ENCODE assay signal across 1 cellular context in genomic region chr17:9811537-9811936, GRCh38.
TF ChIP-seq lines count a peak whose summit lies in the region.

No MANE protein-coding gene starts in this region.

TF ChIP-seq in SK-N-SH, 30 proteins besides CTCF, POLR2A, EP300 and RAD21 (continued from another document):
- no peak for TF ChIP-seq EZH2phosphoT487 (IDR thresholded peaks at IDR 0.05; ENCODE audit: borderline replicate concordance, low read depth)
- TF ChIP-seq SMC3 (IDR thresholded peaks at IDR 0.05; ENCODE audit: low read depth, low read length), result no peak
- no peak for TF ChIP-seq GABPA (IDR thresholded peaks at IDR 0.05; ENCODE audit: low read depth)
- no peak for TF ChIP-seq RFX5 (IDR thresholded peaks at IDR 0.05; ENCODE audit: low read length)
- TF ChIP-seq IRF3 (IDR thresholded peaks at IDR 0.05; ENCODE audit: low read depth, low read length), result no peak
- TF ChIP-seq CHD2 (IDR thresholded peaks at IDR 0.05; ENCODE audit: low read length, partially characterized antibody), result no peak
- no peak for TF ChIP-seq FOXM1 (IDR thresholded peaks at IDR 0.05; ENCODE audit: low read depth)
- no peak for TF ChIP-seq YY1 (IDR thresholded peaks at IDR 0.05; ENCODE audit: low read depth)
- no peak for TF ChIP-seq TCF12 (IDR thresholded peaks at IDR 0.05)
- no peak for TF ChIP-seq FOSL2 (IDR thresholded peaks at IDR 0.05; ENCODE audit: borderline replicate concordance, low read depth)
- TF ChIP-seq REST (IDR thresholded peaks at IDR 0.05; ENCODE audit: low read depth, low read length), result no peak
- TF ChIP-seq MAX (IDR thresholded peaks at IDR 0.05; ENCODE audit: low read depth), result no peak
- TF ChIP-seq ZBTB33 (IDR thresholded peaks at IDR 0.05; ENCODE audit: borderline replicate concordance, low read depth), result no peak
- no peak for TF ChIP-seq TEAD4 (IDR thresholded peaks at IDR 0.05; ENCODE audit: borderline replicate concordance, insufficient read depth)
